Comparison of ENCODE assay signal across 25 cellular contexts in genomic region chr20:54119744-54120143, GRCh38. TPM values are rescaled to one million over a fixed set of nuclear protein-coding genes. Genes with fewer than 3 reads are reported as not detected.
A peak's percentile ranks its signal among the peaks of the same experiment; 100 is the strongest.
DNase-seq lines count a peak whose midpoint lies in the region; ATAC-seq, FAIRE-seq and TF ChIP-seq lines count a peak whose summit lies in the region.
"Had no signal": no experiment of that assay in that cellular context is flagged by ENCODE, and none has a peak within 500 bp of the region (broad histone marks: within the 10 kb centered on the region; RNA-seq: fewer than 3 reads in every experiment).

No MANE protein-coding gene starts in this region.

- H3K9me3 ChIP-seq in HepG2 (ENCODE audit: low read length) (no peaks in the 10 kb centered on the region), right lobe of liver (no peaks in the 10 kb centered on the region), PC-9 (ENCODE audit: insufficient read depth, low read depth) (no peaks in the 10 kb centered on the region), trophoblast cell (ENCODE audit: insufficient read depth, low read depth, low read length) (no peaks in the 10 kb centered on the region)

- H2BK120ac ChIP-seq in trophoblast cell (ENCODE audit: insufficient read depth, low read length, poor library complexity), result peak overlapping the region; percentile 49

- peaks cover 100% of the 10 kb centered on the region for H3K4me1 ChIP-seq in HepG2 (ENCODE audit: insufficient read depth, low read length)
- H3K4me1 ChIP-seq in right lobe of liver, result peaks cover 0 to 21% (median 3%) of the 10 kb centered on the region in 4 donors
- H3K4me1 ChIP-seq in PC-9 (replicated peaks; ENCODE audit: insufficient read depth), result peaks cover 75% of the 10 kb centered on the region
- peaks cover 6 to 9% of the 10 kb centered on the region in 2 experiments for H3K4me1 ChIP-seq in trophoblast cell (ENCODE audit: control insufficient read depth in 1 of 2, insufficient read depth in 2 of 2, low read length in 2 of 2)

- no peak overlapping the region for H3K23ac ChIP-seq in trophoblast cell (ENCODE audit: low read length)

- TF ChIP-seq CTCF in HepG2 (CRISPR knock-in tag; IDR thresholded peaks at IDR 0.05) (no peak), right lobe of liver (IDR thresholded peaks at IDR 0.05) (no peak), PC-9 (conservative IDR thresholded peaks at IDR 0.05) (no peak)

- no peaks in the 10 kb centered on the region for H3K79me2 ChIP-seq in HepG2 (ENCODE audit: insufficient read depth, low read length)
- no peaks in the 10 kb centered on the region for H3K79me2 ChIP-seq in PC-9 (ENCODE audit: low read depth)
- H3K79me2 ChIP-seq in trophoblast cell (ENCODE audit: control insufficient read depth, insufficient read depth, low read length, poor library complexity), result peaks cover 2% of the 10 kb centered on the region

- POLR2A ChIA-PET in HepG2 (lab: Yijun Ruan, JAX), result interaction anchor here (4.4 to 6.9 kb wide), 2 partner anchors 13 to 14 kb away, joined by 135 to 145 read pairs; no protein-coding TSS in a partner anchor
- POLR2A ChIA-PET in PC-9 (lab: Charles Lee; ENCODE audit: unreplicated experiment), result no interaction called here

- H3K4me2 ChIP-seq in HepG2 (ENCODE audit: low read depth, low read length) (no peak overlapping the region), PC-9 (no peak overlapping the region), trophoblast cell (ENCODE audit: low read length) (no peak overlapping the region)
- H3K4me2 ChIP-seq: GM23338 had no signal

- in situ Hi-C loops in HepG2 (cut with HindIII; ENCODE audit: extremely low pct_ligation_motif_present, low pct_unique_long_range_greater_than_20kb), result no loop called here

- H3K4ac ChIP-seq in trophoblast cell (ENCODE audit: low read depth, low read length), result no peak overlapping the region

- no peak overlapping the region for H4K8ac ChIP-seq in trophoblast cell (ENCODE audit: low read depth, low read length)

- peaks cover 62% of the 10 kb centered on the region for H3F3A ChIP-seq in PC-9 (ENCODE audit: insufficient read depth, low read depth)

- DNase-seq in HepG2 (ENCODE audit: low spot score) (no peak), right lobe of liver (no peak), PC-9 (no peak), trophoblast cell (no peak), SHP77 (lab: John Stamatoyannopoulos, UW) (no peak), NCI-H748 treated with DMSO at 0.1 percent for 48 hours (lab: John Stamatoyannopoulos, UW) (no peak), NCI-H2081 treated with DMSO at 0.1 percent for 48 hours (lab: John Stamatoyannopoulos, UW) (no peak)
- DNase-seq in activated naive CD4-positive, alpha-beta T cell treated with Interleukin-2 at 50 U/mL for 16 hours, result no peak
- DNase-seq: ACHN; C1 segment of cervical spinal cord; CD4-positive, alpha-beta memory T cell; COR-L47; DMS153; DND-41; H9; HFFc6 had no signal

- TF ChIP-seq EP300 in HepG2 (IDR thresholded peaks at IDR 0.05; ENCODE audit: low read depth in 2 of 2, low read length in 2 of 2), result no peak
- no peak for TF ChIP-seq EP300 in HepG2 (CRISPR knock-in tag; IDR thresholded peaks at IDR 0.05; ENCODE audit: borderline replicate concordance)

- peak overlapping the region; percentile 52 for H3K14ac ChIP-seq in trophoblast cell (ENCODE audit: low read length)

- H4K91ac ChIP-seq in trophoblast cell (ENCODE audit: low read depth, low read length), result peak overlapping the region; percentile 75

- H3K79me1 ChIP-seq in trophoblast cell (ENCODE audit: low read length), result peaks cover 22% of the 10 kb centered on the region

- peak overlapping the region; percentile 8 for H2BK12ac ChIP-seq in trophoblast cell (ENCODE audit: low read length)

- TF ChIP-seq POLR2A in HepG2 (IDR thresholded peaks at IDR 0.05; ENCODE audit: insufficient read depth in 1 of 2, low read depth in 2 of 2, low read length in 2 of 2), result no peak
- TF ChIP-seq POLR2A in right lobe of liver (IDR thresholded peaks at IDR 0.05), result no peak

- CTCF ChIA-PET in HepG2 (lab: Yijun Ruan, JAX; ENCODE audit: low intra/inter-chr PET ratio, low total read pairs) (no interaction called here), PC-9 (lab: Charles Lee) (no interaction called here)

- no peaks in the 10 kb centered on the region for H3K36me3 ChIP-seq in HepG2 (replicated peaks in 1 of 2; ENCODE audit: control insufficient read depth in 1 of 2, insufficient read depth in 2 of 2, low read length in 2 of 2)
- H3K36me3 ChIP-seq in right lobe of liver, result no peaks in the 10 kb centered on the region
- H3K36me3 ChIP-seq in PC-9 (ENCODE audit: low read depth), result no peaks in the 10 kb centered on the region
- no peaks in the 10 kb centered on the region for H3K36me3 ChIP-seq in trophoblast cell (ENCODE audit: control insufficient read depth in 1 of 2, insufficient read depth in 2 of 2, low read length in 2 of 2)

- FAIRE-seq in HepG2 (lab: Jason Lieb, UNC), result no peak
- FAIRE-seq: A204.1, G401.6, GM12892, GM19239 had no signal

- no peak for TF ChIP-seq RAD21 in HepG2 (CRISPR knock-in tag; IDR thresholded peaks at IDR 0.05)

- H3K4me3 ChIP-seq in HepG2 (replicated peaks in 1 of 3; ENCODE audit: insufficient read depth in 1 of 3, low read depth in 2 of 3, low read length in 3 of 3) (no peak overlapping the region), right lobe of liver (no peak overlapping the region), PC-9 (no peak overlapping the region), trophoblast cell (ENCODE audit: low read depth, low read length) (no peak overlapping the region)
- H3K4me3 ChIP-seq: GM23338 had no signal

- BruUV-seq in HepG2 (replicated peaks; lab: Mats Ljungman, UMichigan), result no TSS peak
- no TSS peak for BruUV-seq in PC-9 (replicated peaks; lab: Mats Ljungman, UMichigan)

- H2BK5ac ChIP-seq in trophoblast cell (ENCODE audit: low read depth, low read length, poor library complexity), result no peak overlapping the region

- H3K18ac ChIP-seq in trophoblast cell (ENCODE audit: low read length), result no peak overlapping the region

- intact Hi-C loops in HepG2 (cut with micrococcal nuclease; ENCODE audit: unreplicated experiment), result no loop called here
- intact Hi-C loops in right lobe of liver (cut with DNase I), result no loop called here
- intact Hi-C loops in PC-9 (cut with micrococcal nuclease; ENCODE audit: unreplicated experiment), result loop anchor here (5.0 kb wide), 2 partner anchors 138 to 382 kb away; no protein-coding TSS in a partner anchor

- no peaks in the 10 kb centered on the region for H3K27me3 ChIP-seq in HepG2 (ENCODE audit: control insufficient read depth in 1 of 2, insufficient read depth in 2 of 2, low read length in 2 of 2)
- H3K27me3 ChIP-seq in right lobe of liver, result no peaks in the 10 kb centered on the region
- no peaks in the 10 kb centered on the region for H3K27me3 ChIP-seq in PC-9 (ENCODE audit: insufficient read depth, low read depth)
- no peaks in the 10 kb centered on the region for H3K27me3 ChIP-seq in trophoblast cell (ENCODE audit: insufficient read depth, low read length)

- no peak overlapping the region for H3K9ac ChIP-seq in HepG2 (ENCODE audit: insufficient read depth, low read depth, low read length)
- no peak overlapping the region for H3K9ac ChIP-seq in trophoblast cell (ENCODE audit: low read length)

- no peak overlapping the region for H4K12ac ChIP-seq in trophoblast cell (ENCODE audit: low read depth, low read length)

- no peak overlapping the region for H2AK5ac ChIP-seq in trophoblast cell (ENCODE audit: low read length)

- 92% methylated on average over 2 of the region's 2 CpGs for WGBS in HepG2 (ENCODE audit: low lambda C conversion rate)
- 72% methylated on average over 2 of the region's 2 CpGs for WGBS in right lobe of liver (ENCODE audit: insufficient coverage, low coverage, low lambda C conversion rate, missing lambda C conversion rate)
- WGBS in trophoblast cell (ENCODE audit: extremely low coverage, insufficient coverage, insufficient read length), result no CpG with 5 or more reads among the region's 2 CpGs

- H4K20me1 ChIP-seq in HepG2 (ENCODE audit: insufficient read depth, low read length) (no peaks in the 10 kb centered on the region), PC-9 (ENCODE audit: insufficient read depth) (no peaks in the 10 kb centered on the region)

- no peak for ATAC-seq in HepG2
- no peak for ATAC-seq in right lobe of liver
- ATAC-seq: GM23338, HCT116 had no signal

- H3K27ac ChIP-seq in HepG2 (ENCODE audit: extremely low read length, insufficient read depth, low read length) (no peak overlapping the region), right lobe of liver (no peak overlapping the region), PC-9 (peak overlapping the region; percentile 99; the same call in 1 of the 2 replicates), trophoblast cell (ENCODE audit: low read depth, low read length) (no peak overlapping the region)
- H3K27ac ChIP-seq: 22Rv1 had no signal

- 0 out of 2 replicates have a peak, but pooled peaks cover 3% of the 10 kb centered on the region for H3K9me2 ChIP-seq in PC-9 (ENCODE audit: insufficient read depth)

- no peak overlapping the region for H2AFZ ChIP-seq in HepG2 (ENCODE audit: low read length)
- H2AFZ ChIP-seq in PC-9, result no peak overlapping the region
- no peak overlapping the region for H2AFZ ChIP-seq in trophoblast cell (ENCODE audit: insufficient read depth, low read length, poor library complexity)
- H2AFZ ChIP-seq: GM23338 had no signal

RNA-seq across cellular contexts. Expression of gene BCAS1, which starts 49.4 kb away (rescaled TPM):
- 0.67 and 0.91 TPM in 2 replicates for total RNA-seq in HepG2 (2016; rRNA removed; fragmentation: Illumina TruSeq; extraction: Trizol)
- total RNA-seq in HepG2 (2016; cell fraction: cytosol; rRNA removed; fragmentation: Illumina TruSeq; extraction: Trizol; ENCODE audit: low read depth), result 0.09 and 0.10 TPM in 2 replicates
- total RNA-seq in HepG2 (2016; cell fraction: insoluble cytoplasmic fraction; rRNA removed; fragmentation: Illumina TruSeq; extraction: Trizol), result 0.43 and 1.0 TPM in 2 replicates
- 0.17 and 0.28 TPM in 2 replicates for total RNA-seq in HepG2 (2016; cell fraction: membrane; rRNA removed; fragmentation: Illumina TruSeq; extraction: Trizol)
- 0.53 and 0.62 TPM in 2 replicates for total RNA-seq in HepG2 (2016; cell fraction: nucleus; rRNA removed; fragmentation: Illumina TruSeq; extraction: Trizol)
- 0.55 and 0.95 TPM in 2 replicates for polyA plus RNA-seq in HepG2 (2011; rRNA removed)
- polyA plus RNA-seq in HepG2 (2011; cell fraction: cytosol; rRNA removed), result 0.58 and 0.74 TPM in 2 replicates
- polyA plus RNA-seq in HepG2 (2011; cell fraction: nucleus; rRNA removed), result 1.00 and 1.0 TPM in 2 replicates
- polyA plus RNA-seq in HepG2 (2012), result 0.56 and 1.8 TPM in 2 replicates
- polyA plus RNA-seq in HepG2 (2016; cell fraction: cytosol; fragmentation: Illumina TruSeq; extraction: Trizol; ENCODE audit: low read depth), result 0.08 TPM in 1 of 2 replicates, not detected in the other
- polyA plus RNA-seq in HepG2 (2016; cell fraction: insoluble cytoplasmic fraction; fragmentation: Illumina TruSeq; extraction: Trizol; ENCODE audit: low read depth), result 0.65 and 0.69 TPM in 2 replicates
- polyA plus RNA-seq in HepG2 (2016; cell fraction: membrane; fragmentation: Illumina TruSeq; extraction: Trizol; ENCODE audit: low read depth), result 0.12 TPM in 1 of 2 replicates, not detected in the other
- 0.41 and 0.48 TPM in 2 replicates for polyA plus RNA-seq in HepG2 (2016; cell fraction: nucleus; fragmentation: Illumina TruSeq; extraction: Trizol; ENCODE audit: insufficient read depth, low read depth)
- 0.22 TPM in 1 of 2 replicates, not detected in the other for polyA minus RNA-seq in HepG2 (2011; rRNA and poly(A)+ RNA removed; ENCODE audit: low replicate concordance)
- polyA minus RNA-seq in HepG2 (2011; cell fraction: cytosol; rRNA and poly(A)+ RNA removed), result 0.59 and 0.62 TPM in 2 replicates
- 2.2 and 2.4 TPM in 2 replicates for polyA minus RNA-seq in HepG2 (2011; cell fraction: nucleus; rRNA and poly(A)+ RNA removed)
- under 1 TPM in 4 of 6 experiments, not detected in 2; 0.07 to 0.43 (median 0.15) TPM for total RNA-seq in right lobe of liver
- 3.9 and 4.0 TPM in 2 replicates for total RNA-seq in PC-9 (2021)
- polyA plus RNA-seq in trophoblast cell (2013), result 0.04 TPM in 1 of 2 replicates, not detected in the other
- total RNA-seq: H4 had no signal
- polyA plus RNA-seq: BJ had no signal

RNA-seq across cellular contexts. Expression of gene CYP24A1, which starts 54.0 kb away (rescaled TPM):
- 6.9 and 9.4 TPM in 2 replicates for total RNA-seq in HepG2 (2016; rRNA removed; fragmentation: Illumina TruSeq; extraction: Trizol)
- total RNA-seq in HepG2 (2016; cell fraction: cytosol; rRNA removed; fragmentation: Illumina TruSeq; extraction: Trizol; ENCODE audit: low read depth), result 67.3 and 73.1 TPM in 2 replicates
- 6.1 and 9.5 TPM in 2 replicates for total RNA-seq in HepG2 (2016; cell fraction: insoluble cytoplasmic fraction; rRNA removed; fragmentation: Illumina TruSeq; extraction: Trizol)
- 33.5 and 36.3 TPM in 2 replicates for total RNA-seq in HepG2 (2016; cell fraction: membrane; rRNA removed; fragmentation: Illumina TruSeq; extraction: Trizol)
- 7.8 and 8.5 TPM in 2 replicates for total RNA-seq in HepG2 (2016; cell fraction: nucleus; rRNA removed; fragmentation: Illumina TruSeq; extraction: Trizol)
- polyA plus RNA-seq in HepG2 (2011; rRNA removed), result 23.7 and 32.7 TPM in 2 replicates
- 15.3 and 17.1 TPM in 2 replicates for polyA plus RNA-seq in HepG2 (2011; cell fraction: cytosol; rRNA removed)
- polyA plus RNA-seq in HepG2 (2011; cell fraction: nucleus; rRNA removed), result 38.3 and 55.7 TPM in 2 replicates
- polyA plus RNA-seq in HepG2 (2012), result 1.8 and 6.1 TPM in 2 replicates
- polyA plus RNA-seq in HepG2 (2016; cell fraction: cytosol; fragmentation: Illumina TruSeq; extraction: Trizol; ENCODE audit: low read depth), result 0.28 and 0.52 TPM in 2 replicates
- 2.7 and 3.9 TPM in 2 replicates for polyA plus RNA-seq in HepG2 (2016; cell fraction: insoluble cytoplasmic fraction; fragmentation: Illumina TruSeq; extraction: Trizol; ENCODE audit: low read depth)
- 0.63 and 1.2 TPM in 2 replicates for polyA plus RNA-seq in HepG2 (2016; cell fraction: membrane; fragmentation: Illumina TruSeq; extraction: Trizol; ENCODE audit: low read depth)
- 13.8 and 14.1 TPM in 2 replicates for polyA plus RNA-seq in HepG2 (2016; cell fraction: nucleus; fragmentation: Illumina TruSeq; extraction: Trizol; ENCODE audit: insufficient read depth, low read depth)
- polyA minus RNA-seq in HepG2 (2011; rRNA and poly(A)+ RNA removed; ENCODE audit: low replicate concordance), result 40.3 TPM in 1 of 2 replicates, not detected in the other
- 45.4 and 51.8 TPM in 2 replicates for polyA minus RNA-seq in HepG2 (2011; cell fraction: cytosol; rRNA and poly(A)+ RNA removed)
- 44.9 and 49.7 TPM in 2 replicates for polyA minus RNA-seq in HepG2 (2011; cell fraction: nucleus; rRNA and poly(A)+ RNA removed)
- total RNA-seq in right lobe of liver, result not detected
- 2.7 and 4.9 TPM in 2 replicates for total RNA-seq in PC-9 (2021)
- polyA plus RNA-seq in trophoblast cell (2013), result 4.6 and 4.7 TPM in 2 replicates
- total RNA-seq: GM23338, H9 had no signal
